In the genomic region with DNA sequence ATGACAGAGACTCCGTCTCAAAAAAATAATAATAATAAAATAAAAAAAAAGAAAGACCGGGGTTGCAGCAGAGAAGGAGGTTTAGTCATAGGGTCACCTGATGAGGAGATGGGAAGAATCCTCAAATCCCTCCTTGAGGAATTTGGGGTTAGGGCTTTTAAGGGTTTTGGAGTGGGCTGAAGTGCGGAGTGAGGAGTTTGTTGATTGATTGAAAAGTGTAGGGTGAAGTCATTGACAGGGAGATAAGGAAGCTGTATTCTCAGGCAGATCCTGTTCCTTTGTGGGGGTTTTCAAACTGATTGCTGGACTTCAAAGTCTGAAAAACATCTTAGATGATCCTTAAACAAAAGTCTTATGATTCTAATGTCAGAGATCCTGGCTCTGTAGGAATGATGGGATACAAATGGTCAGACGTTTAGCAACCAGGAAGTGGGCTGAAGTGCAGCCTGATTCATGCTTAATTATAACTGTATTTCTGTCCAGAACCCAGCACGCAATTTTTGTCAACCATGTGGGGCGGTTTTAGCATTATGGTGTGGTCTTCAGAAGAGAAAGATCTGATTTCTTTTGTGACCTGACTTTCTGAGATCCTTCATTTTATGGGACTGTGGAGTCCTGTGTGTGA, we compare ENCODE assay signal across 15 cellular contexts. TPM values are rescaled to one million over a fixed set of nuclear protein-coding genes. Genes with fewer than 3 reads are reported as not detected.
DNase-seq lines count a peak whose midpoint lies in the region; ATAC-seq and TF ChIP-seq lines count a peak whose summit lies in the region.
"Had no signal": no experiment of that assay in that cellular context is flagged by ENCODE, and none has a peak within 500 bp of the region (broad histone marks: within the 10 kb centered on the region; RNA-seq: fewer than 3 reads in every experiment).

No MANE protein-coding gene starts in this region.

- no peak overlapping the region for H3K4me3 ChIP-seq in epithelial cell of esophagus (ENCODE audit: low read length)
- H3K4me3 ChIP-seq in tibial nerve, result no peak overlapping the region
- no peak overlapping the region for H3K4me3 ChIP-seq in colonic mucosa

- H3K9me3 ChIP-seq in tibial nerve, result no peaks in the 10 kb centered on the region
- H3K9me3 ChIP-seq in colonic mucosa, result no peaks in the 10 kb centered on the region

- no peak for DNase-seq in activated naive CD4-positive, alpha-beta T cell treated with anti-CD3 and anti-CD28 coated beads, Interleukin-2, amount 50 U/mL, for 72 hours (ENCODE audit: low spot score in 2 of 2)
- no peak for DNase-seq in activated naive CD4-positive, alpha-beta T cell treated with Interleukin-2 at 50 U/mL for 16 hours
- DNase-seq in NOMO-1 treated with dmso at 0.1 percent for 144 hours (lab: John Stamatoyannopoulos, UW; ENCODE audit: unreplicated experiment), result peak; percentile 7
- peak; percentile 28 for DNase-seq in epithelial cell of esophagus (ENCODE audit: low read depth)
- peak; percentile 55 for DNase-seq in stromal cell of bone marrow (ENCODE audit: low read depth)
- no peak for DNase-seq in tibial nerve (ENCODE audit: low spot score in 2 of 2)
- no peak for DNase-seq in colonic mucosa
- DNase-seq in stimulated activated CD4-positive, alpha-beta T cell treated with anti-CD3 and anti-CD28 coated beads, Interleukin-12 subunit alpha, Interleukin-12 subunit beta, amount 100 ng/mL, for 4 hours, result no peak
- DNase-seq: activated CD8-positive, alpha-beta T cell treated with anti-CD3 and anti-CD28 coated beads for 36 hours; AML-193; amniotic stem cell; GOT3; NCI-H2029; right cardiac atrium had no signal

- H3K36me3 ChIP-seq in tibial nerve (peaks cover 0 to 13% (median 0%) of the 10 kb centered on the region in 3 donors), colonic mucosa (no peaks in the 10 kb centered on the region)

- no peaks in the 10 kb centered on the region for H3K27me3 ChIP-seq in tibial nerve
- H3K27me3 ChIP-seq in colonic mucosa, result no peaks in the 10 kb centered on the region

- no peak for TF ChIP-seq POLR2A in tibial nerve (IDR thresholded peaks at IDR 0.05)

- intact Hi-C loops in colonic mucosa (cut with DNase I), result no loop called here

- H3K4me1 ChIP-seq in tibial nerve (peaks cover 0 to 12% (median 2%) of the 10 kb centered on the region in 4 donors), colonic mucosa (no peaks in the 10 kb centered on the region)

- H3K27ac ChIP-seq in tibial nerve (peak overlapping the region in 1 of 4 donors; percentile 13), colonic mucosa (no peak overlapping the region)
- H3K27ac ChIP-seq: epithelial cell of prostate had no signal

- no peaks in the 10 kb centered on the region for H3K9me3 Mint-ChIP-seq in activated naive CD4-positive, alpha-beta T cell treated with anti-CD3 and anti-CD28 coated beads, Interleukin-2, amount 50 U/mL, for 72 hours
- H3K9me3 Mint-ChIP-seq: activated CD8-positive, alpha-beta T cell treated with anti-CD3 and anti-CD28 coated beads for 36 hours had no signal

- H3K27ac Mint-ChIP-seq in activated naive CD4-positive, alpha-beta T cell treated with anti-CD3 and anti-CD28 coated beads, Interleukin-2, amount 50 U/mL, for 72 hours, result peak overlapping the region; percentile 72 to 83

- ATAC-seq in activated naive CD4-positive, alpha-beta T cell treated with anti-CD3 and anti-CD28 coated beads, Interleukin-2, amount 50 U/mL, for 72 hours, result no peak
- ATAC-seq: right cardiac atrium had no signal

- TF ChIP-seq EP300 in tibial nerve (IDR thresholded peaks at IDR 0.05), result no peak

- peaks cover 0 to 5% of the 10 kb centered on the region in 2 donors for H3K36me3 Mint-ChIP-seq in activated naive CD4-positive, alpha-beta T cell treated with anti-CD3 and anti-CD28 coated beads, Interleukin-2, amount 50 U/mL, for 72 hours

- WGBS in tibial nerve, 2 donors, result 64 to 76% methylated on average over 6 of the region's 6 CpGs

- TF ChIP-seq CTCF in epithelial cell of esophagus (IDR thresholded peaks at IDR 0.05; ENCODE audit: insufficient read depth, low read depth, low read length, missing control alignments) (no peak), tibial nerve (IDR thresholded peaks at IDR 0.05) (no peak), colonic mucosa (IDR thresholded peaks at IDR 0.05) (no peak)

- no peak overlapping the region for H3K9ac ChIP-seq in colonic mucosa (ENCODE audit: low read depth in 2 of 2, low read length in 2 of 2)

RNA-seq across cellular contexts. Expression of a gene that starts 16.0 kb away (rescaled TPM):
- total RNA-seq in activated naive CD4-positive, alpha-beta T cell treated with anti-CD3 and anti-CD28 coated beads, Interleukin-2, amount 50 U/mL, for 72 hours, result 10 to 100 TPM; 17.2 to 30.9 TPM
- total RNA-seq in tibial nerve (10 to 100 TPM; 21.0 to 34.5 (median 31.0) TPM), colonic mucosa (10 to 100 TPM; 12.1 to 20.7 TPM)

RNA-seq across cellular contexts. Expression of a gene that starts 30.6 kb away (rescaled TPM):
- total RNA-seq in activated naive CD4-positive, alpha-beta T cell treated with anti-CD3 and anti-CD28 coated beads, Interleukin-2, amount 50 U/mL, for 72 hours, result 1 to 10 TPM; 6.5 to 7.0 TPM
- 1 to 10 TPM in 1 of 4 donors, under 1 TPM in 2, not detected in 1; 0.22 to 2.4 (median 0.42) TPM for total RNA-seq in tibial nerve
- total RNA-seq in colonic mucosa, result 10 to 100 TPM; 33.3 to 43.8 TPM

Comparison
In these comparisons a context has a peak if more than half of its experiments do, and no peak if none do; other contexts are left out.
1. DNase-seq: peak in NOMO-1 treated with dmso at 0.1 percent for 144 hours (single experiment), epithelial cell of esophagus (single experiment) and stromal cell of bone marrow (single experiment); none in activated naive CD4-positive, alpha-beta T cell treated with anti-CD3 and anti-CD28 coated beads, Interleukin-2, amount 50 U/mL, for 72 hours (0 of 2), activated naive CD4-positive, alpha-beta T cell treated with Interleukin-2 at 50 U/mL for 16 hours (single experiment), tibial nerve (0 of 2), colonic mucosa (single experiment) and stimulated activated CD4-positive, alpha-beta T cell treated with anti-CD3 and anti-CD28 coated beads, Interleukin-12 subunit alpha, Interleukin-12 subunit beta, amount 100 ng/mL, for 4 hours (single experiment).
2. RNA of a gene that starts 30.6 kb away (total RNA-seq): 33.3 to 43.8 TPM in colonic mucosa; 6.5 to 7.0 TPM in activated naive CD4-positive, alpha-beta T cell treated with anti-CD3 and anti-CD28 coated beads, Interleukin-2, amount 50 U/mL, for 72 hours and 0.22 to 2.4 TPM in tibial nerve; every median in the first group is over 4 times any median in the second.